Comparison of ENCODE assay signal across 10 cellular contexts in genomic region chr2:219124379-219125110, GRCh38. TPM values are rescaled to one million over a fixed set of nuclear protein-coding genes. Genes with fewer than 3 reads are reported as not detected.
DNase-seq lines count a peak whose midpoint lies in the region; ATAC-seq and TF ChIP-seq lines count a peak whose summit lies in the region.
"Had no signal": no experiment of that assay in that cellular context is flagged by ENCODE, and none has a peak within 500 bp of the region (broad histone marks: within the 10 kb centered on the region; RNA-seq: fewer than 3 reads in every experiment).

No MANE protein-coding gene starts in this region.

- no peaks in the 10 kb centered on the region for H3K9me3 Mint-ChIP-seq in activated T-cell treated with anti-CD3 and anti-CD28 coated beads, Interleukin-2, amount 50 U/mL, for 24 hours
- no peaks in the 10 kb centered on the region for H3K9me3 Mint-ChIP-seq in activated CD4-positive, alpha-beta T cell treated with anti-CD3 and anti-CD28 coated beads, Interleukin-2, amount 10 ng/mL, durations not matched to agents 24 days and 14 days
- no peaks in the 10 kb centered on the region for H3K9me3 Mint-ChIP-seq in immature natural killer cell
- H3K9me3 Mint-ChIP-seq in stimulated activated memory B cell treated with anti-CD40 and anti-IgM and Interleukin-4, amounts not matched to agents 10 μg/mL and 1 μg/mL and 100 μg/mL, for 72 hours: no peaks in the 10 kb centered on the region

- intact Hi-C loops in activated CD4-positive, alpha-beta T cell treated with anti-CD3 and anti-CD28 coated beads, Interleukin-2, amount 10 ng/mL, durations not matched to agents 24 days and 14 days (cut with micrococcal nuclease): no loop called here
- intact Hi-C loops in aorta (cut with DNase I): loop anchor here in 1 of 2 donors (5.0 kb wide), 1 partner anchor 67 kb away; no protein-coding TSS in a partner anchor

- H3K4me3 ChIP-seq in aorta (ENCODE audit: low read length in 2 of 2): no peak overlapping the region
- H3K4me3 ChIP-seq: thyroid gland had no signal

- no peaks in the 10 kb centered on the region for H3K27me3 Mint-ChIP-seq in activated T-cell treated with anti-CD3 and anti-CD28 coated beads, Interleukin-2, amount 50 U/mL, for 24 hours
- H3K27me3 Mint-ChIP-seq in activated CD4-positive, alpha-beta T cell treated with anti-CD3 and anti-CD28 coated beads, Interleukin-2, amount 10 ng/mL, durations not matched to agents 24 days and 14 days: no peaks in the 10 kb centered on the region
- peaks cover 3 to 6% (median 5%) of the 10 kb centered on the region in 3 donors for H3K27me3 Mint-ChIP-seq in immature natural killer cell (ENCODE audit: low read depth in 3 of 3)
- H3K27me3 Mint-ChIP-seq in stimulated activated memory B cell treated with anti-CD40 and anti-IgM and Interleukin-4, amounts not matched to agents 10 μg/mL and 1 μg/mL and 100 μg/mL, for 72 hours: no peaks in the 10 kb centered on the region

- H3K9me3 ChIP-seq in aorta (ENCODE audit: control insufficient read depth, low read length): no peaks in the 10 kb centered on the region
- H3K9me3 ChIP-seq: thyroid gland had no signal

- ATAC-seq in stimulated activated memory B cell treated with anti-CD40 and anti-IgM and Interleukin-4, amounts not matched to agents 10 μg/mL and 1 μg/mL and 100 μg/mL, for 72 hours: peak; percentile 24
- ATAC-seq in SK-N-SH treated with all-trans-retinoic acid at 6 μM for 48 hours (no peak), aorta (ENCODE audit: low FRiP score) (no peak)

- peaks cover 8% of the 10 kb centered on the region for H3K36me3 Mint-ChIP-seq in activated T-cell treated with anti-CD3 and anti-CD28 coated beads, Interleukin-2, amount 50 U/mL, for 24 hours (ENCODE audit: low read depth)
- no peaks in the 10 kb centered on the region for H3K36me3 Mint-ChIP-seq in activated CD4-positive, alpha-beta T cell treated with anti-CD3 and anti-CD28 coated beads, Interleukin-2, amount 10 ng/mL, durations not matched to agents 24 days and 14 days (ENCODE audit: low read depth)
- peaks cover 0 to 12% (median 8%) of the 10 kb centered on the region in 3 donors for H3K36me3 Mint-ChIP-seq in immature natural killer cell
- peaks cover 52% of the 10 kb centered on the region for H3K36me3 Mint-ChIP-seq in stimulated activated memory B cell treated with anti-CD40 and anti-IgM and Interleukin-4, amounts not matched to agents 10 μg/mL and 1 μg/mL and 100 μg/mL, for 72 hours

- DNase-seq in activated T-cell treated with anti-CD3 and anti-CD28 coated beads, Interleukin-2, amount 50 U/mL, for 24 hours: no peak
- DNase-seq in activated T-cell treated with anti-CD3 and anti-CD28 coated beads, Interleukin-2, amount 50 U/mL, for 1 hour: no peak
- no peak for DNase-seq in activated CD4-positive, alpha-beta T cell treated with anti-CD3 and anti-CD28 coated beads, Interleukin-2, amount 10 ng/mL, durations not matched to agents 24 days and 14 days
- DNase-seq in immature natural killer cell: peak; percentile 71 to 73 (median 72)
- DNase-seq in NCI-H82 (lab: John Stamatoyannopoulos, UW): no peak
- DNase-seq in aorta: no peak
- DNase-seq: NCI-H446, thyroid gland had no signal

- no peak overlapping the region for H3K4me3 Mint-ChIP-seq in activated T-cell treated with anti-CD3 and anti-CD28 coated beads, Interleukin-2, amount 50 U/mL, for 24 hours
- H3K4me3 Mint-ChIP-seq in activated CD4-positive, alpha-beta T cell treated with anti-CD3 and anti-CD28 coated beads, Interleukin-2, amount 10 ng/mL, durations not matched to agents 24 days and 14 days: no peak overlapping the region
- peak overlapping the region; percentile 48 to 79 (median 57) for H3K4me3 Mint-ChIP-seq in immature natural killer cell
- H3K4me3 Mint-ChIP-seq in stimulated activated memory B cell treated with anti-CD40 and anti-IgM and Interleukin-4, amounts not matched to agents 10 μg/mL and 1 μg/mL and 100 μg/mL, for 72 hours: no peak overlapping the region

- peaks cover 19% of the 10 kb centered on the region for H3K4me1 Mint-ChIP-seq in activated T-cell treated with anti-CD3 and anti-CD28 coated beads, Interleukin-2, amount 50 U/mL, for 24 hours (ENCODE audit: low read depth)
- H3K4me1 Mint-ChIP-seq in activated CD4-positive, alpha-beta T cell treated with anti-CD3 and anti-CD28 coated beads, Interleukin-2, amount 10 ng/mL, durations not matched to agents 24 days and 14 days: peaks cover 14% of the 10 kb centered on the region
- H3K4me1 Mint-ChIP-seq in immature natural killer cell: peaks cover 34 to 45% of the 10 kb centered on the region in 2 donors
- H3K4me1 Mint-ChIP-seq in stimulated activated memory B cell treated with anti-CD40 and anti-IgM and Interleukin-4, amounts not matched to agents 10 μg/mL and 1 μg/mL and 100 μg/mL, for 72 hours: peaks cover 24% of the 10 kb centered on the region

- H3K27ac Mint-ChIP-seq in activated T-cell treated with anti-CD3 and anti-CD28 coated beads, Interleukin-2, amount 50 U/mL, for 24 hours: peak overlapping the region; percentile 55
- H3K27ac Mint-ChIP-seq in activated CD4-positive, alpha-beta T cell treated with anti-CD3 and anti-CD28 coated beads, Interleukin-2, amount 10 ng/mL, durations not matched to agents 24 days and 14 days: peak overlapping the region; percentile 25
- peak overlapping the region; percentile 59 to 90 (median 78) for H3K27ac Mint-ChIP-seq in immature natural killer cell
- no peak overlapping the region for H3K27ac Mint-ChIP-seq in stimulated activated memory B cell treated with anti-CD40 and anti-IgM and Interleukin-4, amounts not matched to agents 10 μg/mL and 1 μg/mL and 100 μg/mL, for 72 hours

- no peaks in the 10 kb centered on the region for H3K36me3 ChIP-seq in aorta (ENCODE audit: control insufficient read depth in 1 of 2, insufficient read depth in 2 of 2, low read length in 1 of 2)
- H3K36me3 ChIP-seq: thyroid gland had no signal

- 60 to 72% methylated on average over 4 of the region's 4 CpGs for WGBS in aorta, 2 donors

- H3K27me3 ChIP-seq in aorta (ENCODE audit: control insufficient read depth in 1 of 2, insufficient read depth in 2 of 2, low read length in 1 of 2): no peaks in the 10 kb centered on the region
- H3K27me3 ChIP-seq: thyroid gland had no signal

- no peaks in the 10 kb centered on the region for H3K4me1 ChIP-seq in aorta (ENCODE audit: control insufficient read depth in 1 of 2, insufficient read depth in 2 of 2, low read length in 2 of 2)

- no peak overlapping the region for H3K27ac ChIP-seq in aorta (ENCODE audit: low read depth in 1 of 2, low read length in 2 of 2)
- H3K27ac ChIP-seq: thyroid gland had no signal

TF ChIP-seq in SK-N-SH treated with all-trans-retinoic acid at 6 μM for 48 hours, 23 proteins besides CTCF, POLR2A, EP300 and RAD21 (continues in another document):
- TF ChIP-seq POU6F1 (CRISPR knock-in tag; IDR thresholded peaks at IDR 0.05; ENCODE audit: borderline replicate concordance, low read depth): no peak
- no peak for TF ChIP-seq ISL1 (CRISPR knock-in tag; IDR thresholded peaks at IDR 0.05)
- TF ChIP-seq PATZ1 (CRISPR knock-in tag; IDR thresholded peaks at IDR 0.05; ENCODE audit: borderline replicate concordance): no peak
- TF ChIP-seq RARB (CRISPR knock-in tag; IDR thresholded peaks at IDR 0.05): no peak

RNA-seq across cellular contexts. Expression of gene NHEJ1, which starts 36.1 kb away (rescaled TPM):
- total RNA-seq in activated CD4-positive, alpha-beta T cell treated with anti-CD3 and anti-CD28 coated beads, Interleukin-2, amount 10 ng/mL, durations not matched to agents 24 days and 14 days: 20.7 and 22.8 TPM in 2 replicates
- polyA plus RNA-seq in immature natural killer cell: 10 to 100 TPM; 19.2 to 33.3 (median 21.9) TPM
- 1 to 10 TPM; 6.8 to 9.8 TPM for total RNA-seq in aorta
- 1 to 10 TPM; 8.1 to 8.9 TPM for polyA plus RNA-seq in aorta

RNA-seq across cellular contexts. Expression of gene SLC23A3, which starts 45.3 kb away (rescaled TPM):
- total RNA-seq in activated CD4-positive, alpha-beta T cell treated with anti-CD3 and anti-CD28 coated beads, Interleukin-2, amount 10 ng/mL, durations not matched to agents 24 days and 14 days: 1.8 and 2.3 TPM in 2 replicates
- polyA plus RNA-seq in immature natural killer cell (under 1 TPM in 1 of 3 donors, not detected in 2; 0.29 TPM), aorta (1 to 10 TPM; 1.6 to 4.7 TPM)
- 1 to 10 TPM; 3.5 to 7.3 TPM for total RNA-seq in aorta

RNA-seq across cellular contexts. Expression of gene CNPPD1, which starts 52.2 kb away (rescaled TPM):
- 62.0 and 62.6 TPM in 2 replicates for total RNA-seq in activated CD4-positive, alpha-beta T cell treated with anti-CD3 and anti-CD28 coated beads, Interleukin-2, amount 10 ng/mL, durations not matched to agents 24 days and 14 days
- polyA plus RNA-seq in immature natural killer cell (100 to 1,000 TPM in 1 of 3 donors, 10 to 100 TPM in 2; 68.2 to 135 (median 92.9) TPM), aorta (10 to 100 TPM; 23.9 to 52.3 TPM)
- total RNA-seq in aorta: 10 to 100 TPM; 36.9 to 50.0 TPM

RNA-seq across cellular contexts. Expression of gene RETREG2, which starts 53.5 kb away (rescaled TPM):
- total RNA-seq in activated CD4-positive, alpha-beta T cell treated with anti-CD3 and anti-CD28 coated beads, Interleukin-2, amount 10 ng/mL, durations not matched to agents 24 days and 14 days: 54.1 and 57.4 TPM in 2 replicates
- polyA plus RNA-seq in immature natural killer cell (10 to 100 TPM; 51.2 to 88.6 (median 58.6) TPM), aorta (10 to 100 TPM; 19.3 to 44.2 TPM)
- total RNA-seq in aorta: 10 to 100 TPM; 48.0 to 70.6 TPM

Comparison
In these comparisons a context has a peak if more than half of its experiments do, and no peak if none do; other contexts are left out.
1. DNase-seq: peak in immature natural killer cell (3 of 3); none in activated T-cell treated with anti-CD3 and anti-CD28 coated beads, Interleukin-2, amount 50 U/mL, for 24 hours (single experiment), activated T-cell treated with anti-CD3 and anti-CD28 coated beads, Interleukin-2, amount 50 U/mL, for 1 hour (single experiment), activated CD4-positive, alpha-beta T cell treated with anti-CD3 and anti-CD28 coated beads, Interleukin-2, amount 10 ng/mL, durations not matched to agents 24 days and 14 days (single experiment), NCI-H82 (single experiment) and aorta (0 of 2).
2. H3K4me3 Mint-ChIP-seq: peak in immature natural killer cell (5 of 5); none in activated T-cell treated with anti-CD3 and anti-CD28 coated beads, Interleukin-2, amount 50 U/mL, for 24 hours (single experiment), activated CD4-positive, alpha-beta T cell treated with anti-CD3 and anti-CD28 coated beads, Interleukin-2, amount 10 ng/mL, durations not matched to agents 24 days and 14 days (single experiment) and stimulated activated memory B cell treated with anti-CD40 and anti-IgM and Interleukin-4, amounts not matched to agents 10 μg/mL and 1 μg/mL and 100 μg/mL, for 72 hours (single experiment).